10 cellular contexts compared by ENCODE assay signal in genomic region chr20:768426-768978, GRCh38. TPM values are rescaled to one million over a fixed set of nuclear protein-coding genes. Genes with fewer than 3 reads are reported as not detected.
DNase-seq lines count a peak whose midpoint lies in the region; ATAC-seq and TF ChIP-seq lines count a peak whose summit lies in the region.
"Had no signal": no experiment of that assay in that cellular context is flagged by ENCODE, and none has a peak within 500 bp of the region (broad histone marks: within the 10 kb centered on the region; RNA-seq: fewer than 3 reads in every experiment).

Gene SLC52A3 (minus strand): TSS chr20:768500. CDS start chr20:765774, 2,726 bp downstream.

- DNase-seq in BE2C, result no peak
- peak; percentile 62 for DNase-seq in HuH-7 (ENCODE audit: low spot score)
- peak; percentile 70 to 71 for DNase-seq in breast epithelium (ENCODE audit: low spot score in 2 of 2)
- DNase-seq in right lobe of liver, result no peak
- no peak for DNase-seq in GM19240 (ENCODE audit: insufficient read length, low spot score)
- no peak for DNase-seq in CD4-positive, alpha-beta T cell
- DNase-seq in CD4-positive, alpha-beta memory T cell, result no peak
- DNase-seq: activated B cell treated with CpG ODN at 0.5 μM for 24 hours had no signal

- H3K27ac ChIP-seq in breast epithelium (peak within 1 kb of the TSS; percentile 69 to 86), right lobe of liver (no peak within 1 kb of the TSS)
- no peak within 1 kb of the TSS for H3K27ac ChIP-seq in CD4-positive, alpha-beta T cell (ENCODE audit: low read depth, low read length)
- H3K27ac ChIP-seq in CD4-positive, alpha-beta memory T cell (ENCODE audit: low read depth, low read length), result no peak within 1 kb of the TSS

- H3K36me3 Mint-ChIP-seq in CD4-positive, alpha-beta T cell (ENCODE audit: low read depth), result no peaks in the 10 kb centered on the region
- H3K36me3 Mint-ChIP-seq in CD4-positive, alpha-beta memory T cell, result no peaks in the 10 kb centered on the region

- ATAC-seq in right lobe of liver (peak in 3 of 4 donors; percentile 22 to 48 (median 22)), HG03565 (IDR thresholded peaks at IDR 0.05; ENCODE audit: unreplicated experiment) (no peak)
- ATAC-seq in CD4-positive, alpha-beta T cell (ENCODE audit: poor library complexity), result no peak

- no peaks in the 10 kb centered on the region for H3K4me1 Mint-ChIP-seq in CD4-positive, alpha-beta T cell (ENCODE audit: low read depth)
- H3K4me1 Mint-ChIP-seq in CD4-positive, alpha-beta memory T cell, result no peaks in the 10 kb centered on the region
- H3K4me1 Mint-ChIP-seq: activated B cell treated with CpG ODN at 0.5 μM for 24 hours had no signal

- no peaks in the 10 kb centered on the region for H3K36me3 ChIP-seq in BE2C
- H3K36me3 ChIP-seq in breast epithelium, result no peaks in the 10 kb centered on the region
- H3K36me3 ChIP-seq in right lobe of liver, result no peaks in the 10 kb centered on the region
- no peaks in the 10 kb centered on the region for H3K36me3 ChIP-seq in CD4-positive, alpha-beta memory T cell (ENCODE audit: insufficient read depth, low read length)

- H3K4me3 ChIP-seq in BE2C (ENCODE audit: low read depth, low read length), result no peak within 1 kb of the TSS
- H3K4me3 ChIP-seq in breast epithelium, result peak within 1 kb of the TSS in 2 of 3 donors; percentile 37 to 52
- no peak within 1 kb of the TSS for H3K4me3 ChIP-seq in right lobe of liver
- no peak within 1 kb of the TSS for H3K4me3 ChIP-seq in CD4-positive, alpha-beta memory T cell (ENCODE audit: low read length in 2 of 2)

- no peak within 1 kb of the TSS for H3K27ac Mint-ChIP-seq in CD4-positive, alpha-beta T cell
- H3K27ac Mint-ChIP-seq in CD4-positive, alpha-beta memory T cell, result no peak within 1 kb of the TSS
- H3K27ac Mint-ChIP-seq: activated B cell treated with CpG ODN at 0.5 μM for 24 hours had no signal

- TF ChIP-seq POLR2A in breast epithelium (IDR thresholded peaks at IDR 0.05) (no peak), right lobe of liver (IDR thresholded peaks at IDR 0.05) (no peak)

- H3K27me3 ChIP-seq in BE2C (no peaks in the 10 kb centered on the region), breast epithelium (no peaks in the 10 kb centered on the region), right lobe of liver (no peaks in the 10 kb centered on the region)
- peaks cover 22% of the 10 kb centered on the region for H3K27me3 ChIP-seq in CD4-positive, alpha-beta T cell (ENCODE audit: control insufficient read depth, insufficient read depth, low read length)
- H3K27me3 ChIP-seq in CD4-positive, alpha-beta memory T cell (ENCODE audit: insufficient read depth, low read length), result no peaks in the 10 kb centered on the region

- H3K9me3 Mint-ChIP-seq in CD4-positive, alpha-beta T cell, result no peaks in the 10 kb centered on the region
- no peaks in the 10 kb centered on the region for H3K9me3 Mint-ChIP-seq in CD4-positive, alpha-beta memory T cell

- CTCF ChIA-PET in CD4-positive, alpha-beta T cell (lab: Charles Lee), result no interaction called here
- CTCF ChIA-PET in CD4-positive, alpha-beta memory T cell (lab: Charles Lee; ENCODE audit: partially characterized antibody), result no interaction called here

- POLR2A ChIA-PET in CD4-positive, alpha-beta T cell (lab: Charles Lee), result no interaction called here
- POLR2A ChIA-PET in CD4-positive, alpha-beta memory T cell (lab: Charles Lee; ENCODE audit: partially characterized antibody), result no interaction called here

- H3K4me1 ChIP-seq in BE2C (no peaks in the 10 kb centered on the region), breast epithelium (no peaks in the 10 kb centered on the region), right lobe of liver (no peaks in the 10 kb centered on the region)
- no peaks in the 10 kb centered on the region for H3K4me1 ChIP-seq in CD4-positive, alpha-beta memory T cell (ENCODE audit: insufficient read depth, low read length)

- peak; percentile 32 for TF ChIP-seq CTCF in BE2C (IDR thresholded peaks at IDR 0.05; ENCODE audit: low read depth, low read length)
- peak in 2 of 3 donors; percentile 40 to 47 for TF ChIP-seq CTCF in breast epithelium (IDR thresholded peaks at IDR 0.05)
- TF ChIP-seq CTCF in right lobe of liver (IDR thresholded peaks at IDR 0.05), result peak in 2 of 4 donors; percentile 9 to 12
- TF ChIP-seq CTCF in CD4-positive, alpha-beta T cell (IDR thresholded peaks at IDR 0.05), result no peak

- WGBS in right lobe of liver (ENCODE audit: insufficient coverage, low coverage, low lambda C conversion rate, missing lambda C conversion rate), result 27% methylated on average over 9 of the region's 12 CpGs

- intact Hi-C loops in breast epithelium (cut with DNase I; ENCODE audit: low total_unique reads) (no loop called here), right lobe of liver (cut with DNase I) (no loop called here)
- intact Hi-C loops in CD4-positive, alpha-beta T cell (cut with DNase I, micrococcal nuclease), result no loop called here
- intact Hi-C loops in CD4-positive, alpha-beta memory T cell (cut with micrococcal nuclease), result no loop called here

- no peak within 1 kb of the TSS for H3K4me3 Mint-ChIP-seq in CD4-positive, alpha-beta T cell
- no peak within 1 kb of the TSS for H3K4me3 Mint-ChIP-seq in CD4-positive, alpha-beta memory T cell
- H3K4me3 Mint-ChIP-seq: activated B cell treated with CpG ODN at 0.5 μM for 24 hours had no signal

- H3K27me3 Mint-ChIP-seq in CD4-positive, alpha-beta T cell, result peaks cover 28% of the 10 kb centered on the region
- H3K27me3 Mint-ChIP-seq in CD4-positive, alpha-beta memory T cell, result peaks cover 8 to 18% of the 10 kb centered on the region in 2 donors

- no peaks in the 10 kb centered on the region for H3K9me3 ChIP-seq in BE2C
- H3K9me3 ChIP-seq in breast epithelium, result no peaks in the 10 kb centered on the region
- H3K9me3 ChIP-seq in right lobe of liver, result no peaks in the 10 kb centered on the region
- H3K9me3 ChIP-seq in CD4-positive, alpha-beta T cell (ENCODE audit: control insufficient read depth, low read length), result no peaks in the 10 kb centered on the region
- H3K9me3 ChIP-seq in CD4-positive, alpha-beta memory T cell (ENCODE audit: control insufficient read depth in 1 of 2, low read length in 2 of 2), result no peaks in the 10 kb centered on the region

RNA-seq across cellular contexts. Expression of gene SLC52A3, which starts in this region (rescaled TPM):
- polyA plus RNA-seq in BE2C (2012; ENCODE audit: insufficient read depth, insufficient read length, low read depth), result not detected
- total RNA-seq in breast epithelium, result 1 to 10 TPM in 2 of 3 donors, under 1 TPM in 1; 0.16 to 7.2 (median 4.1) TPM
- total RNA-seq in right lobe of liver, result under 1 TPM in 2 of 6 experiments, not detected in 4; 0.05 to 0.62 TPM
- total RNA-seq in CD4-positive, alpha-beta T cell, result not detected
- not detected for total RNA-seq in CD4-positive, alpha-beta memory T cell
- not detected for polyA plus RNA-seq in CD4-positive, alpha-beta memory T cell
- total RNA-seq: activated B cell treated with CpG ODN at 0.5 μM for 24 hours, endothelial cell of umbilical vein had no signal
- polyA plus RNA-seq: endothelial cell of umbilical vein had no signal

Comparison
In these comparisons a context has a peak if more than half of its experiments do, and no peak if none do; other contexts are left out.
1. Peak in ATAC-seq in right lobe of liver; RNA of the gene not detected or under 1 TPM.
2. DNase-seq: peak in HuH-7 (single experiment) and breast epithelium (2 of 2); none in BE2C (single experiment), right lobe of liver (0 of 3), GM19240 (single experiment), CD4-positive, alpha-beta T cell (0 of 10) and CD4-positive, alpha-beta memory T cell (0 of 5).
3. H3K4me3 ChIP-seq: peak in breast epithelium (2 of 3); none in BE2C (single experiment), right lobe of liver (0 of 3) and CD4-positive, alpha-beta memory T cell (0 of 2).
4. H3K27ac ChIP-seq: peak in breast epithelium (2 of 2); none in right lobe of liver (0 of 3), CD4-positive, alpha-beta T cell (single experiment) and CD4-positive, alpha-beta memory T cell (single experiment).